ENCODE assay signal across 15 cellular contexts in the genomic region with DNA sequence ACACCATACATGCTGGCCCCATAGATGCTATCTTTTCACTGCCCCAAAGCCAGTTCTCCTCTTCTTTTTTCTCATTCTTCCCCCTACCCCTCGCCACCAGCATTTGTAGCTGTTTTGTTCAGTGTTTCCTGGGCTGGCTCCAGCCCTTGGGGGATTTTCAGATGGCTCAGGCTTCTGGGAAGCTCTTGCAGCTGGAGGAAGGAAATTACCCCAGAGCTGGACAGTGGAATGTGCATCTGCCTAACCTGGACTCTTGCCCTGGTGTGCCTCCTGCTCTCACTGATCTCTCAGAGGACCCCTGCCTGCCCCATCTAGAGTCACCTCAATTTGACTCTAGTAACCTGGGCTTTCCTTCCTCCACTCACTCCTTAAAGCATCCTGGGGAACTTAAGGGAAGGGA.
DNase-seq lines count a peak whose midpoint lies in the region; ATAC-seq and TF ChIP-seq lines count a peak whose summit lies in the region.
"Had no signal": no experiment of that assay in that cellular context is flagged by ENCODE, and none has a peak within 500 bp of the region (broad histone marks: within the 10 kb centered on the region; RNA-seq: fewer than 3 reads in every experiment).

No MANE protein-coding gene starts in this region.

- H3K9me3 ChIP-seq in right atrium auricular region (no peaks in the 10 kb centered on the region), lower lobe of right lung (no peaks in the 10 kb centered on the region)
- H3K9me3 ChIP-seq: Caco-2 had no signal

- TF ChIP-seq CTCF in right atrium auricular region (IDR thresholded peaks at IDR 0.05) = no peak
- no peak for TF ChIP-seq CTCF in fibroblast of pulmonary artery (IDR thresholded peaks at IDR 0.05; ENCODE audit: low read length, missing control alignments)
- no peak for TF ChIP-seq CTCF in lower lobe of right lung (IDR thresholded peaks at IDR 0.05)

- intact Hi-C loops in Right ventricle myocardium superior (cut with DNase I) (loop anchor here (10.0 kb wide), 1 partner anchor 325 kb away; no protein-coding TSS in a partner anchor), lower lobe of right lung (cut with DNase I) (no loop called here)

- no peak overlapping the region for H3K4me3 ChIP-seq in right atrium auricular region
- no peak overlapping the region for H3K4me3 ChIP-seq in fibroblast of pulmonary artery (replicated peaks; ENCODE audit: low read depth, low read length)
- no peak overlapping the region for H3K4me3 ChIP-seq in lower lobe of right lung

- DNase-seq in Right ventricle myocardium superior (peak; percentile 48), right atrium auricular region (ENCODE audit: low spot score) (no peak), fibroblast of pulmonary artery (ENCODE audit: low read depth) (peak; percentile 64), lower lobe of right lung (no peak), NCI-H146 (lab: John Stamatoyannopoulos, UW) (no peak), NCI-H2171 treated with DMSO at 0.1 percent for 48 hours (lab: John Stamatoyannopoulos, UW) (no peak)
- DNase-seq: 8988T, Caco-2, KBM-7, NCI-H1048, NCI-H1694, NCI-H69, PC-3 had no signal

- H3K4me1 ChIP-seq in right atrium auricular region (no peaks in the 10 kb centered on the region), lower lobe of right lung (peaks cover 12% of the 10 kb centered on the region)
- H3K4me1 ChIP-seq: Caco-2 had no signal

- no peaks in the 10 kb centered on the region for H3K27me3 ChIP-seq in right atrium auricular region
- peaks cover 8% of the 10 kb centered on the region for H3K27me3 ChIP-seq in lower lobe of right lung (ENCODE audit: low read depth)

- no peak for ATAC-seq in Right ventricle myocardium superior (ENCODE audit: poor library complexity)
- peak; percentile 35 to 44 for ATAC-seq in lower lobe of right lung
- ATAC-seq in HG03521 (IDR thresholded peaks at IDR 0.05; ENCODE audit: unreplicated experiment) = no peak
- ATAC-seq in HG03571 (IDR thresholded peaks at IDR 0.05; ENCODE audit: unreplicated experiment) = no peak
- ATAC-seq: PC-3 had no signal

- H3K36me3 ChIP-seq in right atrium auricular region (no peaks in the 10 kb centered on the region), lower lobe of right lung (no peaks in the 10 kb centered on the region)

- H3K27ac ChIP-seq in right atrium auricular region = no peak overlapping the region
- no peak overlapping the region for H3K27ac ChIP-seq in lower lobe of right lung

Comparison
In these comparisons a context has a peak if more than half of its experiments do, and no peak if none do; other contexts are left out.
1. DNase-seq: peak in Right ventricle myocardium superior (single experiment) and fibroblast of pulmonary artery (single experiment); none in right atrium auricular region (single experiment), lower lobe of right lung (single experiment), NCI-H146 (single experiment) and NCI-H2171 treated with DMSO at 0.1 percent for 48 hours (single experiment).
2. ATAC-seq: peak in lower lobe of right lung (2 of 2); none in Right ventricle myocardium superior (single experiment), HG03521 (single experiment) and HG03571 (single experiment).